ENCODE assay signal across 1 cellular context in the genomic region with DNA sequence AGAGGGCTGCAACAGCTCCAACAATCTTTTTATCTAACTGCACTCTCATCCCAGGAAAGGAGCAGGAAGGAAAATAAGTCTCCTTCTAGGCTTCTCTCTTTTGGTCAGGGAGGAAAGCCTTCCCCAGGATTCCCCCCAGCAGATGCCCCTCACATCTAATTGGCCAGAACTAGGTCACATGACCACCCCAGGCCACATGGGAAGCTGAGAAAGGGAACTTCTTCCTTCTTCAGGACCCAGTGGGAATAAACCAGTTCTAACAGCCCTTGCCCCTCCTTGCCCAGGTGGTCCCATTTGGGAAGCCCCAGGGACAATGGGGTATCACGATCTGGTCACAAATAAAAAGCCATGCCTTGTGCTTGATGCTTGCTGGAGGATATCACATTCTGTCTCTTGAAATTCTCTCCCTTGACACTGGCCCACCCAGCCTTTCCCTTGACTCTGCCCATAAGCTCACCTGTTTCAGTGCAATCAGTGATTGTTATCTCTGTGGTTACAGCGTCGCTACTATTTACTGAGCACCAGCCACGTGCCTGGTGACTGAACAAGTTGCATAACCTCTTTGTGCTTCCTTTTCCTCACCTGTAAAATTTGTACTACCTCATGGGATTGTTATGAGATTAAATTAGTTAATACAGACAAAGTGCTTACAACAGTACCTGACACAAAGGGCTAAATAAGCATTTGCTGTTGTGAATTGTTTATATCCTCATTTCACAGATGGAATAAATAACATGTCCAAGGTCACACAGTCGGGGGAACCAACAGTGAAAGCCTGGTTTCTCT.
TF ChIP-seq lines count a peak whose summit lies in the region.

No MANE protein-coding gene starts in this region.

TF ChIP-seq in HepG2, 621 proteins besides CTCF, POLR2A, EP300 and RAD21 (continued from another document and continues in another):
- TF ChIP-seq ZNF317 (CRISPR knock-in tag; IDR thresholded peaks at IDR 0.05) = 0 out of 2 replicates have a peak, but pooled peaks have one; percentile 21
- peak; percentile 80 for TF ChIP-seq ZMYM3 (CRISPR knock-in tag; IDR thresholded peaks at IDR 0.05)
- TF ChIP-seq KLF11 (CRISPR knock-in tag; IDR thresholded peaks at IDR 0.05) = 0 out of 2 replicates have a peak, but pooled peaks have one; percentile 31
- no peak for TF ChIP-seq ZNF460 (CRISPR knock-in tag; IDR thresholded peaks at IDR 0.05; ENCODE audit: borderline replicate concordance)
- TF ChIP-seq YY1 (IDR thresholded peaks at IDR 0.05; ENCODE audit: insufficient read depth, insufficient replicate concordance, low read depth, low read length) = no peak
- TF ChIP-seq, protein P1, sequence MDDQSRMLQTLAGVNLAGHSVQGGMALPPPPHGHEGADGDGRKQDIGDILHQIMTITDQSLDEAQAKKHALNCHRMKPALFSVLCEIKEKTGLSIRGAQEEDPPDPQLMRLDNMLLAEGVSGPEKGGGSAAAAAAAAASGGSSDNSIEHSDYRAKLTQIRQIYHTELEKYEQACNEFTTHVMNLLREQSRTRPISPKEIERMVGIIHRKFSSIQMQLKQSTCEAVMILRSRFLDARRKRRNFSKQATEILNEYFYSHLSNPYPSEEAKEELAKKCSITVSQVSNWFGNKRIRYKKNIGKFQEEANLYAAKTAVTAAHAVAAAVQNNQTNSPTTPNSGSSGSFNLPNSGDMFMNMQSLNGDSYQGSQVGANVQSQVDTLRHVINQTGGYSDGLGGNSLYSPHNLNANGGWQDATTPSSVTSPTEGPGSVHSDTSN (CRISPR knock-in tag; IDR thresholded peaks at IDR 0.05; ENCODE audit: borderline replicate concordance) = no peak
- peak; percentile 95 for TF ChIP-seq ARNTL (CRISPR knock-in tag; IDR thresholded peaks at IDR 0.05)
- 0 out of 2 replicates have a peak, but pooled peaks have one; percentile 7 for TF ChIP-seq CREB1 (IDR thresholded peaks at IDR 0.05)
- no peak; the same call in 1 of the 2 replicates for TF ChIP-seq CREB1 (CRISPR knock-in tag; IDR thresholded peaks at IDR 0.05)
- TF ChIP-seq, protein P2, sequence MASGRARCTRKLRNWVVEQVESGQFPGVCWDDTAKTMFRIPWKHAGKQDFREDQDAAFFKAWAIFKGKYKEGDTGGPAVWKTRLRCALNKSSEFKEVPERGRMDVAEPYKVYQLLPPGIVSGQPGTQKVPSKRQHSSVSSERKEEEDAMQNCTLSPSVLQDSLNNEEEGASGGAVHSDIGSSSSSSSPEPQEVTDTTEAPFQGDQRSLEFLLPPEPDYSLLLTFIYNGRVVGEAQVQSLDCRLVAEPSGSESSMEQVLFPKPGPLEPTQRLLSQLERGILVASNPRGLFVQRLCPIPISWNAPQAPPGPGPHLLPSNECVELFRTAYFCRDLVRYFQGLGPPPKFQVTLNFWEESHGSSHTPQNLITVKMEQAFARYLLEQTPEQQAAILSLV (CRISPR knock-in tag; IDR thresholded peaks at IDR 0.05; ENCODE audit: borderline replicate concordance) = no peak
- TF ChIP-seq, protein P3, sequence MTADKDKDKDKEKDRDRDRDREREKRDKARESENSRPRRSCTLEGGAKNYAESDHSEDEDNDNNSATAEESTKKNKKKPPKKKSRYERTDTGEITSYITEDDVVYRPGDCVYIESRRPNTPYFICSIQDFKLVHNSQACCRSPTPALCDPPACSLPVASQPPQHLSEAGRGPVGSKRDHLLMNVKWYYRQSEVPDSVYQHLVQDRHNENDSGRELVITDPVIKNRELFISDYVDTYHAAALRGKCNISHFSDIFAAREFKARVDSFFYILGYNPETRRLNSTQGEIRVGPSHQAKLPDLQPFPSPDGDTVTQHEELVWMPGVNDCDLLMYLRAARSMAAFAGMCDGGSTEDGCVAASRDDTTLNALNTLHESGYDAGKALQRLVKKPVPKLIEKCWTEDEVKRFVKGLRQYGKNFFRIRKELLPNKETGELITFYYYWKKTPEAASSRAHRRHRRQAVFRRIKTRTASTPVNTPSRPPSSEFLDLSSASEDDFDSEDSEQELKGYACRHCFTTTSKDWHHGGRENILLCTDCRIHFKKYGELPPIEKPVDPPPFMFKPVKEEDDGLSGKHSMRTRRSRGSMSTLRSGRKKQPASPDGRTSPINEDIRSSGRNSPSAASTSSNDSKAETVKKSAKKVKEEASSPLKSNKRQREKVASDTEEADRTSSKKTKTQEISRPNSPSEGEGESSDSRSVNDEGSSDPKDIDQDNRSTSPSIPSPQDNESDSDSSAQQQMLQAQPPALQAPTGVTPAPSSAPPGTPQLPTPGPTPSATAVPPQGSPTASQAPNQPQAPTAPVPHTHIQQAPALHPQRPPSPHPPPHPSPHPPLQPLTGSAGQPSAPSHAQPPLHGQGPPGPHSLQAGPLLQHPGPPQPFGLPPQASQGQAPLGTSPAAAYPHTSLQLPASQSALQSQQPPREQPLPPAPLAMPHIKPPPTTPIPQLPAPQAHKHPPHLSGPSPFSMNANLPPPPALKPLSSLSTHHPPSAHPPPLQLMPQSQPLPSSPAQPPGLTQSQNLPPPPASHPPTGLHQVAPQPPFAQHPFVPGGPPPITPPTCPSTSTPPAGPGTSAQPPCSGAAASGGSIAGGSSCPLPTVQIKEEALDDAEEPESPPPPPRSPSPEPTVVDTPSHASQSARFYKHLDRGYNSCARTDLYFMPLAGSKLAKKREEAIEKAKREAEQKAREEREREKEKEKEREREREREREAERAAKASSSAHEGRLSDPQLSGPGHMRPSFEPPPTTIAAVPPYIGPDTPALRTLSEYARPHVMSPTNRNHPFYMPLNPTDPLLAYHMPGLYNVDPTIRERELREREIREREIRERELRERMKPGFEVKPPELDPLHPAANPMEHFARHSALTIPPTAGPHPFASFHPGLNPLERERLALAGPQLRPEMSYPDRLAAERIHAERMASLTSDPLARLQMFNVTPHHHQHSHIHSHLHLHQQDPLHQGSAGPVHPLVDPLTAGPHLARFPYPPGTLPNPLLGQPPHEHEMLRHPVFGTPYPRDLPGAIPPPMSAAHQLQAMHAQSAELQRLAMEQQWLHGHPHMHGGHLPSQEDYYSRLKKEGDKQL (CRISPR knock-in tag; IDR thresholded peaks at IDR 0.05; ENCODE audit: low read depth) = peak; percentile 66; the same call in 1 of the 2 replicates
- peak; percentile 50; the same call in 1 of the 2 replicates for TF ChIP-seq KDM6A (CRISPR knock-in tag; IDR thresholded peaks at IDR 0.05; ENCODE audit: low read depth)
- no peak for TF ChIP-seq GTF2F1 (IDR thresholded peaks at IDR 0.05; ENCODE audit: low read length)
- TF ChIP-seq, protein P4, sequence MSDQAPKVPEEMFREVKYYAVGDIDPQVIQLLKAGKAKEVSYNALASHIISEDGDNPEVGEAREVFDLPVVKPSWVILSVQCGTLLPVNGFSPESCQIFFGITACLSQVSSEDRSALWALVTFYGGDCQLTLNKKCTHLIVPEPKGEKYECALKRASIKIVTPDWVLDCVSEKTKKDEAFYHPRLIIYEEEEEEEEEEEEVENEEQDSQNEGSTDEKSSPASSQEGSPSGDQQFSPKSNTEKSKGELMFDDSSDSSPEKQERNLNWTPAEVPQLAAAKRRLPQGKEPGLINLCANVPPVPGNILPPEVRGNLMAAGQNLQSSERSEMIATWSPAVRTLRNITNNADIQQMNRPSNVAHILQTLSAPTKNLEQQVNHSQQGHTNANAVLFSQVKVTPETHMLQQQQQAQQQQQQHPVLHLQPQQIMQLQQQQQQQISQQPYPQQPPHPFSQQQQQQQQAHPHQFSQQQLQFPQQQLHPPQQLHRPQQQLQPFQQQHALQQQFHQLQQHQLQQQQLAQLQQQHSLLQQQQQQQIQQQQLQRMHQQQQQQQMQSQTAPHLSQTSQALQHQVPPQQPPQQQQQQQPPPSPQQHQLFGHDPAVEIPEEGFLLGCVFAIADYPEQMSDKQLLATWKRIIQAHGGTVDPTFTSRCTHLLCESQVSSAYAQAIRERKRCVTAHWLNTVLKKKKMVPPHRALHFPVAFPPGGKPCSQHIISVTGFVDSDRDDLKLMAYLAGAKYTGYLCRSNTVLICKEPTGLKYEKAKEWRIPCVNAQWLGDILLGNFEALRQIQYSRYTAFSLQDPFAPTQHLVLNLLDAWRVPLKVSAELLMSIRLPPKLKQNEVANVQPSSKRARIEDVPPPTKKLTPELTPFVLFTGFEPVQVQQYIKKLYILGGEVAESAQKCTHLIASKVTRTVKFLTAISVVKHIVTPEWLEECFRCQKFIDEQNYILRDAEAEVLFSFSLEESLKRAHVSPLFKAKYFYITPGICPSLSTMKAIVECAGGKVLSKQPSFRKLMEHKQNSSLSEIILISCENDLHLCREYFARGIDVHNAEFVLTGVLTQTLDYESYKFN (CRISPR knock-in tag; conservative IDR thresholded peaks at IDR 0.05) = peak; percentile 60; the same call in 1 of the 2 replicates
- TF ChIP-seq ZNF34 (CRISPR knock-in tag; IDR thresholded peaks at IDR 0.05; ENCODE audit: borderline replicate concordance) = no peak
- TF ChIP-seq, protein P5, sequence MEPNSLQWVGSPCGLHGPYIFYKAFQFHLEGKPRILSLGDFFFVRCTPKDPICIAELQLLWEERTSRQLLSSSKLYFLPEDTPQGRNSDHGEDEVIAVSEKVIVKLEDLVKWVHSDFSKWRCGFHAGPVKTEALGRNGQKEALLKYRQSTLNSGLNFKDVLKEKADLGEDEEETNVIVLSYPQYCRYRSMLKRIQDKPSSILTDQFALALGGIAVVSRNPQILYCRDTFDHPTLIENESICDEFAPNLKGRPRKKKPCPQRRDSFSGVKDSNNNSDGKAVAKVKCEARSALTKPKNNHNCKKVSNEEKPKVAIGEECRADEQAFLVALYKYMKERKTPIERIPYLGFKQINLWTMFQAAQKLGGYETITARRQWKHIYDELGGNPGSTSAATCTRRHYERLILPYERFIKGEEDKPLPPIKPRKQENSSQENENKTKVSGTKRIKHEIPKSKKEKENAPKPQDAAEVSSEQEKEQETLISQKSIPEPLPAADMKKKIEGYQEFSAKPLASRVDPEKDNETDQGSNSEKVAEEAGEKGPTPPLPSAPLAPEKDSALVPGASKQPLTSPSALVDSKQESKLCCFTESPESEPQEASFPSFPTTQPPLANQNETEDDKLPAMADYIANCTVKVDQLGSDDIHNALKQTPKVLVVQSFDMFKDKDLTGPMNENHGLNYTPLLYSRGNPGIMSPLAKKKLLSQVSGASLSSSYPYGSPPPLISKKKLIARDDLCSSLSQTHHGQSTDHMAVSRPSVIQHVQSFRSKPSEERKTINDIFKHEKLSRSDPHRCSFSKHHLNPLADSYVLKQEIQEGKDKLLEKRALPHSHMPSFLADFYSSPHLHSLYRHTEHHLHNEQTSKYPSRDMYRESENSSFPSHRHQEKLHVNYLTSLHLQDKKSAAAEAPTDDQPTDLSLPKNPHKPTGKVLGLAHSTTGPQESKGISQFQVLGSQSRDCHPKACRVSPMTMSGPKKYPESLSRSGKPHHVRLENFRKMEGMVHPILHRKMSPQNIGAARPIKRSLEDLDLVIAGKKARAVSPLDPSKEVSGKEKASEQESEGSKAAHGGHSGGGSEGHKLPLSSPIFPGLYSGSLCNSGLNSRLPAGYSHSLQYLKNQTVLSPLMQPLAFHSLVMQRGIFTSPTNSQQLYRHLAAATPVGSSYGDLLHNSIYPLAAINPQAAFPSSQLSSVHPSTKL (CRISPR knock-in tag; IDR thresholded peaks at IDR 0.05) = peak; percentile 97
- no peak for TF ChIP-seq GABPA (IDR thresholded peaks at IDR 0.05; ENCODE audit: low read depth, low read length)
- peak; percentile 42; the same call in 1 of the 2 replicates for TF ChIP-seq GABPA (CRISPR knock-in tag; IDR thresholded peaks at IDR 0.05; ENCODE audit: low read depth)
- TF ChIP-seq TRIM24 (CRISPR knock-in tag; IDR thresholded peaks at IDR 0.05) = peak; percentile 86; the same call in 1 of the 2 replicates
- peak; percentile 89 for TF ChIP-seq ZNF780A (CRISPR knock-in tag; IDR thresholded peaks at IDR 0.05)
- TF ChIP-seq REPIN1 (CRISPR knock-in tag; IDR thresholded peaks at IDR 0.05; ENCODE audit: borderline replicate concordance, low read depth) = peak; percentile 74; the same call in 1 of the 2 replicates
- 0 out of 2 replicates have a peak, but pooled peaks have one; percentile 42 for TF ChIP-seq HMG20B (CRISPR knock-in tag; conservative IDR thresholded peaks at IDR 0.05)
- TF ChIP-seq, protein P6, sequence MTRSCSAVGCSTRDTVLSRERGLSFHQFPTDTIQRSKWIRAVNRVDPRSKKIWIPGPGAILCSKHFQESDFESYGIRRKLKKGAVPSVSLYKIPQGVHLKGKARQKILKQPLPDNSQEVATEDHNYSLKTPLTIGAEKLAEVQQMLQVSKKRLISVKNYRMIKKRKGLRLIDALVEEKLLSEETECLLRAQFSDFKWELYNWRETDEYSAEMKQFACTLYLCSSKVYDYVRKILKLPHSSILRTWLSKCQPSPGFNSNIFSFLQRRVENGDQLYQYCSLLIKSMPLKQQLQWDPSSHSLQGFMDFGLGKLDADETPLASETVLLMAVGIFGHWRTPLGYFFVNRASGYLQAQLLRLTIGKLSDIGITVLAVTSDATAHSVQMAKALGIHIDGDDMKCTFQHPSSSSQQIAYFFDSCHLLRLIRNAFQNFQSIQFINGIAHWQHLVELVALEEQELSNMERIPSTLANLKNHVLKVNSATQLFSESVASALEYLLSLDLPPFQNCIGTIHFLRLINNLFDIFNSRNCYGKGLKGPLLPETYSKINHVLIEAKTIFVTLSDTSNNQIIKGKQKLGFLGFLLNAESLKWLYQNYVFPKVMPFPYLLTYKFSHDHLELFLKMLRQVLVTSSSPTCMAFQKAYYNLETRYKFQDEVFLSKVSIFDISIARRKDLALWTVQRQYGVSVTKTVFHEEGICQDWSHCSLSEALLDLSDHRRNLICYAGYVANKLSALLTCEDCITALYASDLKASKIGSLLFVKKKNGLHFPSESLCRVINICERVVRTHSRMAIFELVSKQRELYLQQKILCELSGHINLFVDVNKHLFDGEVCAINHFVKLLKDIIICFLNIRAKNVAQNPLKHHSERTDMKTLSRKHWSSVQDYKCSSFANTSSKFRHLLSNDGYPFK (CRISPR knock-in tag; IDR thresholded peaks at IDR 0.05; ENCODE audit: borderline replicate concordance) = no peak
- peak; percentile 81 for TF ChIP-seq MED1 (CRISPR knock-in tag; IDR thresholded peaks at IDR 0.05)
- TF ChIP-seq SMC3 (IDR thresholded peaks at IDR 0.05; ENCODE audit: low read length) = no peak
- TF ChIP-seq HBP1 (CRISPR knock-in tag; IDR thresholded peaks at IDR 0.05; ENCODE audit: low read depth) = 0 out of 2 replicates have a peak, but pooled peaks have one; percentile 33
- TF ChIP-seq ZSCAN21 (CRISPR knock-in tag; IDR thresholded peaks at IDR 0.05; ENCODE audit: borderline replicate concordance) = peak; percentile 65; the same call in 1 of the 2 replicates
- peak; percentile 63; the same call in 1 of the 2 replicates for TF ChIP-seq MIER2 (CRISPR knock-in tag; IDR thresholded peaks at IDR 0.05)
- TF ChIP-seq NR2F6 (IDR thresholded peaks at IDR 0.05) = no peak
- TF ChIP-seq NR2F6 (CRISPR knock-in tag; IDR thresholded peaks at IDR 0.05) = peak; percentile 63
- peak; percentile 88 for TF ChIP-seq RXRB (CRISPR knock-in tag; IDR thresholded peaks at IDR 0.05; ENCODE audit: borderline replicate concordance)
- peak; percentile 57 for TF ChIP-seq CREM (IDR thresholded peaks at IDR 0.05)
- TF ChIP-seq CREM (CRISPR knock-in tag; IDR thresholded peaks at IDR 0.05) = no peak
- TF ChIP-seq ZNF335 (CRISPR knock-in tag; IDR thresholded peaks at IDR 0.05) = peak; percentile 51; the same call in 1 of the 2 replicates
